Comparison of ENCODE assay signal across 1 cellular context in the genomic region with DNA sequence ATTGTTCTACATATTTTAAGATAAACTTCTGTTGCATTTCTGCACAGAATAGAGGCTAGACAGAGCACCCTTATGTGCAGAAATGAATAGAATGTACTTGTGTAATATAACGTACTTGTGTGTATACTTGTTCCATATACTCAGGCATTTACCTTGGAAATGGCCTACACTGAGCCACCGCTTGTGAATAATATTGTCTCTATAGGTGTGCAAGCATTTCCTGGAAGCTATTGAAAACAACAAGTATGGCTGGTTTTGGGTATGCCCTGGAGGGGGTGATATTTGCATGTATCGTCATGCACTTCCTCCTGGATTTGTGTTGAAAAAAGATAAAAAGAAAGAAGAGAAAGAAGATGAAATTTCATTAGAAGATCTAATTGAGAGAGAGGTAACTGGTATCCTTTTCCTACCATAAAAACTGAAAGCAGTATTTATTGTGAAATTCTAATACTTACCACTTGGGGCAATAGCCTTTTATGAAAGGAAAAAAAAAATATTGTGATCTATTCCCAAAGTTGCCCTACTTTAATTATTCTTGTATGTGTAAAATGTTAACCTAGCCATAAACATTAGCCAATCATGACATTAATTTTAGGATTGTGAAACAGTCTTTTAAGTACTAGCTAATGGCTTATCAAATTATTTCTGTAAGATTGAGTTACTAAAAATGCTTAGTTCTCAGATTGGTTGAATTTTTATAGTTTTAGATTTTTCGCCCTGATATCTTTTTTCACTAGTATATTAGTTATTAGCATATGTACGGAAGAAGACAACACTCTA.
TF ChIP-seq lines count a peak whose summit lies in the region.

No MANE protein-coding gene starts in this region.

TF ChIP-seq in WTC11, 78 proteins besides CTCF, POLR2A, EP300 and RAD21 (continued from another document):
- TF ChIP-seq, protein P1, sequence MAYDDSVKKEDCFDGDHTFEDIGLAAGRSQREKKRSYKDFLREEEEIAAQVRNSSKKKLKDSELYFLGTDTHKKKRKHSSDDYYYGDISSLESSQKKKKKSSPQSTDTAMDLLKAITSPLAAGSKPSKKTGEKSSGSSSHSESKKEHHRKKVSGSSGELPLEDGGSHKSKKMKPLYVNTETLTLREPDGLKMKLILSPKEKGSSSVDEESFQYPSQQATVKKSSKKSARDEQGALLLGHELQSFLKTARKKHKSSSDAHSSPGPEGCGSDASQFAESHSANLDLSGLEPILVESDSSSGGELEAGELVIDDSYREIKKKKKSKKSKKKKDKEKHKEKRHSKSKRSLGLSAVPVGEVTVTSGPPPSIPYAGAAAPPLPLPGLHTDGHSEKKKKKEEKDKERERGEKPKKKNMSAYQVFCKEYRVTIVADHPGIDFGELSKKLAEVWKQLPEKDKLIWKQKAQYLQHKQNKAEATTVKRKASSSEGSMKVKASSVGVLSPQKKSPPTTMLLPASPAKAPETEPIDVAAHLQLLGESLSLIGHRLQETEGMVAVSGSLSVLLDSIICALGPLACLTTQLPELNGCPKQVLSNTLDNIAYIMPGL (CRISPR knock-in tag; IDR thresholded peaks at IDR 0.05) = no peak
- TF ChIP-seq, protein P2, sequence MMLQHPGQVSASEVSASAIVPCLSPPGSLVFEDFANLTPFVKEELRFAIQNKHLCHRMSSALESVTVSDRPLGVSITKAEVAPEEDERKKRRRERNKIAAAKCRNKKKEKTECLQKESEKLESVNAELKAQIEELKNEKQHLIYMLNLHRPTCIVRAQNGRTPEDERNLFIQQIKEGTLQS (CRISPR knock-in tag; conservative IDR thresholded peaks at IDR 0.05) = no peak
- TF ChIP-seq SOX15 (CRISPR knock-in tag; IDR thresholded peaks at IDR 0.05) = no peak
- TF ChIP-seq ETV6 (CRISPR knock-in tag; IDR thresholded peaks at IDR 0.05) = no peak
